In genomic region chr7:23598321-23598720, GRCh38 we compare ENCODE assay signal across 8 cellular contexts. TPM values are rescaled to one million over a fixed set of nuclear protein-coding genes. Genes with fewer than 3 reads are reported as not detected.
DNase-seq lines count a peak whose midpoint lies in the region; ATAC-seq and TF ChIP-seq lines count a peak whose summit lies in the region.

No MANE protein-coding gene starts in this region.

- H3K36me3 Mint-ChIP-seq in GM23338 (ENCODE audit: low read depth), result peaks cover 4% of the 10 kb centered on the region; the same call in 2 of the 3 replicates

- H3K36me3 ChIP-seq in GM23338 (ENCODE audit: insufficient read depth) (no peaks in the 10 kb centered on the region), Peyer's patch (no peaks in the 10 kb centered on the region)

- ATAC-seq in GM23338, result peak; percentile 19
- ATAC-seq in HG02981 (IDR thresholded peaks at IDR 0.05; ENCODE audit: unreplicated experiment), result no peak

- peak overlapping the region; percentile 90 for H2AFZ ChIP-seq in GM23338

- peak overlapping the region; percentile 82 for H3K4me3 Mint-ChIP-seq in GM23338

- no peak for TF ChIP-seq POLR2A in Peyer's patch (IDR thresholded peaks at IDR 0.05)

- peaks cover 5% of the 10 kb centered on the region; the same call in 2 of the 3 replicates for H3K9me3 Mint-ChIP-seq in GM23338

- no peak overlapping the region; the same call in 1 of the 2 replicates for H3K27ac Mint-ChIP-seq in GM23338

- DNase-seq in GM23338 (ENCODE audit: low spot score), result peak; percentile 72
- DNase-seq in Peyer's patch, result no peak
- no peak for DNase-seq in fibroblast of mammary gland (ENCODE audit: low read depth)
- DNase-seq in skeletal muscle cell (ENCODE audit: low read depth), result no peak
- DNase-seq in COLO829 (ENCODE audit: low spot score), result no peak
- no peak for DNase-seq in activated gamma-delta T cell (lab: John Stamatoyannopoulos, UW)
- no peak for DNase-seq in activated CD8-positive, alpha-beta memory T cell treated with anti-CD3 and anti-CD28 coated beads, Interleukin-2, amount 50 U/mL, for 4 hours

- no peaks in the 10 kb centered on the region for H3K9me2 ChIP-seq in GM23338 (ENCODE audit: insufficient read depth)

- peaks cover 10% of the 10 kb centered on the region for H3K27me3 Mint-ChIP-seq in GM23338 (ENCODE audit: insufficient read depth, low read depth, poor library complexity)

- H3K27ac ChIP-seq in GM23338 (ENCODE audit: low read depth) (no peak overlapping the region), Peyer's patch (peak overlapping the region in 3 of 4 donors; percentile 83 to 100 (median 98))

- H3K4me1 Mint-ChIP-seq in GM23338, result peaks cover 22% of the 10 kb centered on the region

- H3K4me1 ChIP-seq in GM23338 (ENCODE audit: insufficient read depth), result peaks cover 22% of the 10 kb centered on the region
- H3K4me1 ChIP-seq in Peyer's patch, result peaks cover 0 to 22% (median 1%) of the 10 kb centered on the region in 4 donors

- H3K79me2 ChIP-seq in GM23338 (replicated peaks; ENCODE audit: insufficient read depth), result no peaks in the 10 kb centered on the region; the same call in 1 of the 2 replicates

- H4K20me1 ChIP-seq in GM23338 (replicated peaks; ENCODE audit: insufficient read depth), result no peaks in the 10 kb centered on the region

- H3K4me3 ChIP-seq in GM23338 (peak overlapping the region; percentile 88), Peyer's patch (peak overlapping the region in 3 of 4 donors; percentile 66 to 98 (median 87)), fibroblast of mammary gland (ENCODE audit: control insufficient read depth, low read depth, low read length) (peak overlapping the region; percentile 58), skeletal muscle cell (ENCODE audit: low read depth, low read length) (peak overlapping the region; percentile 60)

- no peaks in the 10 kb centered on the region for H3K9me3 ChIP-seq in Peyer's patch

- no peak for TF ChIP-seq CTCF in GM23338 (conservative IDR thresholded peaks at IDR 0.05; ENCODE audit: low read depth in 2 of 2)
- TF ChIP-seq CTCF in Peyer's patch (IDR thresholded peaks at IDR 0.05), result no peak
- TF ChIP-seq CTCF in fibroblast of mammary gland (conservative IDR thresholded peaks at IDR 0.05; ENCODE audit: control insufficient read depth, insufficient read depth, low read depth, low read length), result no peak

- peaks cover 5% of the 10 kb centered on the region for H3F3A ChIP-seq in GM23338 (replicated peaks; ENCODE audit: low read depth)

- H3K4me2 ChIP-seq in GM23338, result peak overlapping the region; percentile 84

- H3K27me3 ChIP-seq in GM23338 (ENCODE audit: insufficient read depth) (peaks cover 17% of the 10 kb centered on the region), Peyer's patch (no peaks in the 10 kb centered on the region)

TF ChIP-seq in GM23338, 12 proteins besides CTCF, POLR2A, EP300 and RAD21:
- no peak for TF ChIP-seq NANOG (IDR thresholded peaks at IDR 0.05; ENCODE audit: borderline replicate concordance)
- TF ChIP-seq ZNF331 (CRISPR knock-in tag; IDR thresholded peaks at IDR 0.05; ENCODE audit: low read depth), result no peak
- TF ChIP-seq ZNF114 (CRISPR knock-in tag; IDR thresholded peaks at IDR 0.05), result no peak
- TF ChIP-seq, protein P1, sequence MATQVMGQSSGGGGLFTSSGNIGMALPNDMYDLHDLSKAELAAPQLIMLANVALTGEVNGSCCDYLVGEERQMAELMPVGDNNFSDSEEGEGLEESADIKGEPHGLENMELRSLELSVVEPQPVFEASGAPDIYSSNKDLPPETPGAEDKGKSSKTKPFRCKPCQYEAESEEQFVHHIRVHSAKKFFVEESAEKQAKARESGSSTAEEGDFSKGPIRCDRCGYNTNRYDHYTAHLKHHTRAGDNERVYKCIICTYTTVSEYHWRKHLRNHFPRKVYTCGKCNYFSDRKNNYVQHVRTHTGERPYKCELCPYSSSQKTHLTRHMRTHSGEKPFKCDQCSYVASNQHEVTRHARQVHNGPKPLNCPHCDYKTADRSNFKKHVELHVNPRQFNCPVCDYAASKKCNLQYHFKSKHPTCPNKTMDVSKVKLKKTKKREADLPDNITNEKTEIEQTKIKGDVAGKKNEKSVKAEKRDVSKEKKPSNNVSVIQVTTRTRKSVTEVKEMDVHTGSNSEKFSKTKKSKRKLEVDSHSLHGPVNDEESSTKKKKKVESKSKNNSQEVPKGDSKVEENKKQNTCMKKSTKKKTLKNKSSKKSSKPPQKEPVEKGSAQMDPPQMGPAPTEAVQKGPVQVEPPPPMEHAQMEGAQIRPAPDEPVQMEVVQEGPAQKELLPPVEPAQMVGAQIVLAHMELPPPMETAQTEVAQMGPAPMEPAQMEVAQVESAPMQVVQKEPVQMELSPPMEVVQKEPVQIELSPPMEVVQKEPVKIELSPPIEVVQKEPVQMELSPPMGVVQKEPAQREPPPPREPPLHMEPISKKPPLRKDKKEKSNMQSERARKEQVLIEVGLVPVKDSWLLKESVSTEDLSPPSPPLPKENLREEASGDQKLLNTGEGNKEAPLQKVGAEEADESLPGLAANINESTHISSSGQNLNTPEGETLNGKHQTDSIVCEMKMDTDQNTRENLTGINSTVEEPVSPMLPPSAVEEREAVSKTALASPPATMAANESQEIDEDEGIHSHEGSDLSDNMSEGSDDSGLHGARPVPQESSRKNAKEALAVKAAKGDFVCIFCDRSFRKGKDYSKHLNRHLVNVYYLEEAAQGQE (IDR thresholded peaks at IDR 0.05; ENCODE audit: unreplicated experiment), result no peak
- TF ChIP-seq STAT1 (IDR thresholded peaks at IDR 0.05; ENCODE audit: unreplicated experiment), result no peak
- no peak for TF ChIP-seq EZH2phosphoT487 (IDR thresholded peaks at IDR 0.05; ENCODE audit: unreplicated experiment)

RNA-seq across cellular contexts. Expression of gene CCDC126, which starts 1.1 kb away (rescaled TPM):
- 5.7 and 14.9 TPM in 2 replicates for total RNA-seq in GM23338 (2014; rRNA removed; shearing (Covaris generic))
- 3.6 and 6.6 TPM in 2 replicates for polyA plus RNA-seq in GM23338 (2016; fragmentation: Nextera tagmentation; extraction: Ambion mirVana)
- 10 to 100 TPM; 18.5 to 21.4 (median 20.0) TPM for total RNA-seq in Peyer's patch
